In genomic region chr14:40838601-40839000, GRCh38 we compare ENCODE assay signal across 34 cellular contexts.
"Had no signal": no experiment of that assay in that cellular context is flagged by ENCODE, and none has a peak within 500 bp of the region (broad histone marks: within the 10 kb centered on the region; RNA-seq: fewer than 3 reads in every experiment).

No MANE protein-coding gene starts in this region.

- H3K27me3 ChIP-seq: adrenal gland, body of pancreas, brain microvascular endothelial cell, breast epithelium had no signal

- DNase-seq: activated B cell treated with CpG ODN at 0.5 μM for 24 hours; activated CD4-positive, alpha-beta memory T cell treated with anti-CD3 and anti-CD28 coated beads for 36 hours; activated CD4-positive, alpha-beta T cell treated with anti-CD3 and anti-CD28 coated beads for 4 hours; activated CD4-positive, alpha-beta T cell treated with anti-CD3 and anti-CD28 coated beads, Interleukin-2, amount 10 ng/mL, durations not matched to agents 24 days and 14 days; activated CD4-positive, alpha-beta T cell treated with anti-CD3 and anti-CD28 coated beads, Interleukin-2, amount 50 U/mL, for 1 hour; activated CD4-positive, alpha-beta T cell treated with anti-CD3 and anti-CD28 coated beads, Interleukin-2, amount 50 U/mL, for 4 hours; activated CD4-positive, CD25-positive, alpha-beta regulatory T cell treated with anti-CD3 and anti-CD28 coated beads, Interleukin-2, amount 50 U/mL, for 72 hours; activated CD8-positive, alpha-beta memory T cell treated with anti-CD3 and anti-CD28 coated beads, Interleukin-2, amount 50 U/mL, for 4 hours; activated CD8-positive, alpha-beta T cell treated with anti-CD3 and anti-CD28 coated beads for 36 hours; activated effector memory CD4-positive, alpha-beta T cell treated with anti-CD3 and anti-CD28 coated beads, Interleukin-2, amount 50 U/mL, for 16 hours; activated gamma-delta T cell treated with Interleukin-2 at 50 U/mL for 16 hours; activated naive CD4-positive, alpha-beta T cell; activated naive CD4-positive, alpha-beta T cell treated with anti-CD3 and anti-CD28 coated beads for 36 hours; activated naive CD4-positive, alpha-beta T cell treated with anti-CD3 and anti-CD28 coated beads, Interleukin-2, amount 50 U/mL, for 16 hours; activated naive CD8-positive, alpha-beta T cell treated with anti-CD3 and anti-CD28 coated beads for 36 hours; activated T-cell treated with anti-CD3 and anti-CD28 coated beads for 4 hours; activated T-cell treated with anti-CD3 and anti-CD28 coated beads, Interleukin-2, amount 50 U/mL, for 1 hour; activated T-cell treated with anti-CD3 and anti-CD28 coated beads, Interleukin-2, amount 50 U/mL, for 4 hours; activated T-cell treated with anti-CD3 and anti-CD28 coated beads, Interleukin-2, amount 50 U/mL, for 72 hours; adrenal gland; amniotic stem cell; aorta; body of pancreas; brain microvascular endothelial cell; central memory CD4-positive, alpha-beta T cell; T-helper 17 cell; T1000 had no signal

- H3K4me3 ChIP-seq: adrenal gland, body of pancreas, breast epithelium had no signal

- ATAC-seq: activated CD8-positive, alpha-beta T cell treated with anti-CD3 and anti-CD28 coated beads for 36 hours; activated naive CD4-positive, alpha-beta T cell treated with anti-CD3 and anti-CD28 coated beads, Interleukin-2, amount 50 U/mL, for 72 hours; activated T-cell treated with anti-CD3 and anti-CD28 coated beads, Interleukin-2, amount 50 U/mL, for 4 hours; activated T-cell treated with anti-CD3 and anti-CD28 coated beads, Interleukin-2, amount 50 U/mL, for 72 hours; activated T-helper 17 cell treated with anti-CD3 and anti-CD28 coated beads, Interleukin-2, amount 50 U/mL, for 72 hours; body of pancreas; T-helper 17 cell had no signal

- H3K9me3 ChIP-seq: adrenal gland, body of pancreas, breast epithelium had no signal

- H3K4me1 ChIP-seq: adrenal gland, body of pancreas, breast epithelium had no signal

- FAIRE-seq: astrocyte, colon, TTC549 had no signal

- H3K27ac ChIP-seq: adrenal gland, body of pancreas, brain microvascular endothelial cell, breast epithelium, VCaP had no signal

- H3K36me3 ChIP-seq: adrenal gland, brain microvascular endothelial cell, breast epithelium had no signal
